ENCODE assay signal across 14 cellular contexts in genomic region chr5:98464737-98465330, GRCh38.
A peak's percentile ranks its signal among the peaks of the same experiment; 100 is the strongest.
DNase-seq lines count a peak whose midpoint lies in the region; ATAC-seq lines count a peak whose summit lies in the region.
"Had no signal": no experiment of that assay in that cellular context is flagged by ENCODE, and none has a peak within 500 bp of the region (broad histone marks: within the 10 kb centered on the region; RNA-seq: fewer than 3 reads in every experiment).

No MANE protein-coding gene starts in this region.

- H4K91ac ChIP-seq in mesenchymal stem cell (ENCODE audit: low read length): no peak overlapping the region

- no peak overlapping the region for H3K4me2 ChIP-seq in mesenchymal stem cell (ENCODE audit: low read length, poor library complexity, severe bottlenecking)

- ATAC-seq in GM19025 (IDR thresholded peaks at IDR 0.05; ENCODE audit: low read depth, unreplicated experiment) (peak; percentile 66), HG02642 (IDR thresholded peaks at IDR 0.05; ENCODE audit: poor library complexity, unreplicated experiment) (peak; percentile 62), HG03565 (IDR thresholded peaks at IDR 0.05; ENCODE audit: unreplicated experiment) (peak; percentile 89)
- no peak for ATAC-seq in activated CD8-positive, alpha-beta memory T cell treated with anti-CD3 and anti-CD28 coated beads, Interleukin-2, amount 10 ng/mL, durations not matched to agents 7 days and 5 days
- no peak for ATAC-seq in natural killer cell treated with Interleukin-12 subunit alpha and Interleukin-12 subunit beta and Interleukin-15 and Interleukin-18, amount 100 ng/mL, for 72 hours
- ATAC-seq: activated CD4-positive, alpha-beta T cell treated with anti-CD3 and anti-CD28 coated beads for 36 hours had no signal

- peak overlapping the region in 1 of 2 experiments; percentile 20 for H3K4me3 ChIP-seq in mesenchymal stem cell (ENCODE audit: insufficient read depth in 1 of 2, low read depth in 1 of 2, low read length in 2 of 2)
- H3K4me3 ChIP-seq: uterus had no signal

- WGBS in mesenchymal stem cell: 100% methylated on average over 3 of the region's 3 CpGs

- no peak overlapping the region for H2BK5ac ChIP-seq in mesenchymal stem cell (ENCODE audit: low read depth, low read length, poor library complexity, severe bottlenecking)

- no peak overlapping the region for H3K4ac ChIP-seq in mesenchymal stem cell (ENCODE audit: low read depth in 1 of 2, low read length in 2 of 2)

- no peaks in the 10 kb centered on the region for H3K36me3 ChIP-seq in mesenchymal stem cell (ENCODE audit: control insufficient read depth in 1 of 2, insufficient read depth in 2 of 2, low read depth in 1 of 2, low read length in 2 of 2)
- H3K36me3 ChIP-seq: uterus had no signal

- H3K23ac ChIP-seq in mesenchymal stem cell (ENCODE audit: low read length in 2 of 2): no peak overlapping the region

- no peaks in the 10 kb centered on the region for H3K9me3 Mint-ChIP-seq in activated CD8-positive, alpha-beta memory T cell treated with anti-CD3 and anti-CD28 coated beads, Interleukin-2, amount 10 ng/mL, durations not matched to agents 7 days and 5 days (ENCODE audit: low read depth)
- H3K9me3 Mint-ChIP-seq in natural killer cell treated with Interleukin-12 subunit alpha and Interleukin-12 subunit beta and Interleukin-15 and Interleukin-18, amount 100 ng/mL, for 72 hours: peaks cover 17% of the 10 kb centered on the region
- H3K9me3 Mint-ChIP-seq: activated naive CD4-positive, alpha-beta T cell treated with anti-CD3 and anti-CD28 coated beads, Interleukin-2, amount 10 ng/mL, durations not matched to agents 7 days and 5 days had no signal

- H3K27ac Mint-ChIP-seq in activated CD8-positive, alpha-beta memory T cell treated with anti-CD3 and anti-CD28 coated beads, Interleukin-2, amount 10 ng/mL, durations not matched to agents 7 days and 5 days: no peak overlapping the region
- no peak overlapping the region for H3K27ac Mint-ChIP-seq in natural killer cell treated with Interleukin-12 subunit alpha and Interleukin-12 subunit beta and Interleukin-15 and Interleukin-18, amount 100 ng/mL, for 72 hours
- H3K27ac Mint-ChIP-seq: activated CD4-positive, alpha-beta T cell treated with anti-CD3 and anti-CD28 coated beads for 36 hours; activated naive CD4-positive, alpha-beta T cell treated with anti-CD3 and anti-CD28 coated beads, Interleukin-2, amount 10 ng/mL, durations not matched to agents 7 days and 5 days; dendritic cell treated with granulocyte-macrophage colony-stimulating factor and Interleukin-4, amounts not matched to agents 40 ng/mL and 50 ng/mL, for 4 days had no signal

- H3K4me1 ChIP-seq in mesenchymal stem cell (ENCODE audit: control insufficient read depth, insufficient read depth, low read depth, low read length): no peaks in the 10 kb centered on the region
- H3K4me1 ChIP-seq: uterus had no signal

- no peaks in the 10 kb centered on the region for H3K27me3 ChIP-seq in mesenchymal stem cell (ENCODE audit: control insufficient read depth in 1 of 2, insufficient read depth in 1 of 2, low read length in 2 of 2)
- H3K27me3 ChIP-seq: uterus had no signal

- no peak overlapping the region for H3K27ac ChIP-seq in mesenchymal stem cell (ENCODE audit: low read length, poor library complexity, severe bottlenecking)
- H3K27ac ChIP-seq: uterus had no signal

- no peak for DNase-seq in mesenchymal stem cell
- no peak for DNase-seq in activated CD8-positive, alpha-beta memory T cell treated with anti-CD3 and anti-CD28 coated beads, Interleukin-2, amount 10 ng/mL, durations not matched to agents 7 days and 5 days
- no peak for DNase-seq in natural killer cell treated with Interleukin-12 subunit alpha and Interleukin-12 subunit beta and Interleukin-15 and Interleukin-18, amount 100 ng/mL, for 72 hours (ENCODE audit: low spot score)
- no peak for DNase-seq in hippocampal formation (lab: John Stamatoyannopoulos, UW)
- DNase-seq in kidney glomerular epithelial cell (lab: John Stamatoyannopoulos, UW): no peak
- DNase-seq: activated CD4-positive, alpha-beta T cell treated with anti-CD3 and anti-CD28 coated beads for 36 hours; activated naive CD4-positive, alpha-beta T cell treated with anti-CD3 and anti-CD28 coated beads, Interleukin-2, amount 10 ng/mL, durations not matched to agents 7 days and 5 days; COR-L47; NCI-H2029 treated with DMSO at 0.1 percent for 48 hours; uterus had no signal

- no peak overlapping the region for H2BK120ac ChIP-seq in mesenchymal stem cell (ENCODE audit: low read depth, low read length)

- no peaks in the 10 kb centered on the region for H3K27me3 Mint-ChIP-seq in activated CD8-positive, alpha-beta memory T cell treated with anti-CD3 and anti-CD28 coated beads, Interleukin-2, amount 10 ng/mL, durations not matched to agents 7 days and 5 days
- no peaks in the 10 kb centered on the region for H3K27me3 Mint-ChIP-seq in natural killer cell treated with Interleukin-12 subunit alpha and Interleukin-12 subunit beta and Interleukin-15 and Interleukin-18, amount 100 ng/mL, for 72 hours
- H3K27me3 Mint-ChIP-seq: activated CD4-positive, alpha-beta T cell treated with anti-CD3 and anti-CD28 coated beads for 36 hours; activated naive CD4-positive, alpha-beta T cell treated with anti-CD3 and anti-CD28 coated beads, Interleukin-2, amount 10 ng/mL, durations not matched to agents 7 days and 5 days; dendritic cell treated with granulocyte-macrophage colony-stimulating factor and Interleukin-4, amounts not matched to agents 40 ng/mL and 50 ng/mL, for 4 days had no signal

- H3K79me1 ChIP-seq in mesenchymal stem cell (replicated peaks; ENCODE audit: low read length, poor library complexity, severe bottlenecking): no peaks in the 10 kb centered on the region

- H2BK12ac ChIP-seq in mesenchymal stem cell (ENCODE audit: low read length in 2 of 2): no peak overlapping the region

- no peak overlapping the region for H2BK15ac ChIP-seq in mesenchymal stem cell (ENCODE audit: low read depth, poor library complexity, severe bottlenecking)

- H4K8ac ChIP-seq in mesenchymal stem cell (ENCODE audit: low read length): no peak overlapping the region

- no peak overlapping the region for H3K18ac ChIP-seq in mesenchymal stem cell (ENCODE audit: low read depth in 1 of 2, low read length in 2 of 2)

- H3K9me3 ChIP-seq in mesenchymal stem cell (ENCODE audit: control insufficient read depth, low read length): no peaks in the 10 kb centered on the region
- H3K9me3 ChIP-seq: uterus had no signal

- H3K4me1 Mint-ChIP-seq in activated CD8-positive, alpha-beta memory T cell treated with anti-CD3 and anti-CD28 coated beads, Interleukin-2, amount 10 ng/mL, durations not matched to agents 7 days and 5 days: no peaks in the 10 kb centered on the region
- no peaks in the 10 kb centered on the region for H3K4me1 Mint-ChIP-seq in natural killer cell treated with Interleukin-12 subunit alpha and Interleukin-12 subunit beta and Interleukin-15 and Interleukin-18, amount 100 ng/mL, for 72 hours (ENCODE audit: low read depth in 2 of 2)
- H3K4me1 Mint-ChIP-seq: activated CD4-positive, alpha-beta T cell treated with anti-CD3 and anti-CD28 coated beads for 36 hours; activated naive CD4-positive, alpha-beta T cell treated with anti-CD3 and anti-CD28 coated beads, Interleukin-2, amount 10 ng/mL, durations not matched to agents 7 days and 5 days had no signal

- no peaks in the 10 kb centered on the region for H3K36me3 Mint-ChIP-seq in activated CD8-positive, alpha-beta memory T cell treated with anti-CD3 and anti-CD28 coated beads, Interleukin-2, amount 10 ng/mL, durations not matched to agents 7 days and 5 days
- no peaks in the 10 kb centered on the region for H3K36me3 Mint-ChIP-seq in natural killer cell treated with Interleukin-12 subunit alpha and Interleukin-12 subunit beta and Interleukin-15 and Interleukin-18, amount 100 ng/mL, for 72 hours
- H3K36me3 Mint-ChIP-seq: activated naive CD4-positive, alpha-beta T cell treated with anti-CD3 and anti-CD28 coated beads, Interleukin-2, amount 10 ng/mL, durations not matched to agents 7 days and 5 days had no signal

- no peak overlapping the region for H3K4me3 Mint-ChIP-seq in activated CD8-positive, alpha-beta memory T cell treated with anti-CD3 and anti-CD28 coated beads, Interleukin-2, amount 10 ng/mL, durations not matched to agents 7 days and 5 days
- H3K4me3 Mint-ChIP-seq in natural killer cell treated with Interleukin-12 subunit alpha and Interleukin-12 subunit beta and Interleukin-15 and Interleukin-18, amount 100 ng/mL, for 72 hours: no peak overlapping the region
- H3K4me3 Mint-ChIP-seq: activated CD4-positive, alpha-beta T cell treated with anti-CD3 and anti-CD28 coated beads for 36 hours; activated naive CD4-positive, alpha-beta T cell treated with anti-CD3 and anti-CD28 coated beads, Interleukin-2, amount 10 ng/mL, durations not matched to agents 7 days and 5 days; dendritic cell treated with granulocyte-macrophage colony-stimulating factor and Interleukin-4, amounts not matched to agents 40 ng/mL and 50 ng/mL, for 4 days had no signal

- peak overlapping the region; percentile 69 for H3K9ac ChIP-seq in mesenchymal stem cell (ENCODE audit: low read length)

- no peak overlapping the region for H2AFZ ChIP-seq in mesenchymal stem cell (ENCODE audit: low read depth, low read length)

- no peak overlapping the region for H2AK5ac ChIP-seq in mesenchymal stem cell (ENCODE audit: low read length, severe bottlenecking)

- H3K14ac ChIP-seq in mesenchymal stem cell (ENCODE audit: low read length in 2 of 2): no peak overlapping the region

- CTCF ChIA-PET in activated CD8-positive, alpha-beta memory T cell treated with anti-CD3 and anti-CD28 coated beads, Interleukin-2, amount 10 ng/mL, durations not matched to agents 7 days and 5 days (lab: Charles Lee): no interaction called here

Comparison
In these comparisons a context has a peak if more than half of its experiments do, and no peak if none do; other contexts are left out.
1. ATAC-seq: peak in GM19025 (single experiment), HG02642 (single experiment) and HG03565 (single experiment); none in activated CD8-positive, alpha-beta memory T cell treated with anti-CD3 and anti-CD28 coated beads, Interleukin-2, amount 10 ng/mL, durations not matched to agents 7 days and 5 days (single experiment) and natural killer cell treated with Interleukin-12 subunit alpha and Interleukin-12 subunit beta and Interleukin-15 and Interleukin-18, amount 100 ng/mL, for 72 hours (0 of 2).